In the genomic region with DNA sequence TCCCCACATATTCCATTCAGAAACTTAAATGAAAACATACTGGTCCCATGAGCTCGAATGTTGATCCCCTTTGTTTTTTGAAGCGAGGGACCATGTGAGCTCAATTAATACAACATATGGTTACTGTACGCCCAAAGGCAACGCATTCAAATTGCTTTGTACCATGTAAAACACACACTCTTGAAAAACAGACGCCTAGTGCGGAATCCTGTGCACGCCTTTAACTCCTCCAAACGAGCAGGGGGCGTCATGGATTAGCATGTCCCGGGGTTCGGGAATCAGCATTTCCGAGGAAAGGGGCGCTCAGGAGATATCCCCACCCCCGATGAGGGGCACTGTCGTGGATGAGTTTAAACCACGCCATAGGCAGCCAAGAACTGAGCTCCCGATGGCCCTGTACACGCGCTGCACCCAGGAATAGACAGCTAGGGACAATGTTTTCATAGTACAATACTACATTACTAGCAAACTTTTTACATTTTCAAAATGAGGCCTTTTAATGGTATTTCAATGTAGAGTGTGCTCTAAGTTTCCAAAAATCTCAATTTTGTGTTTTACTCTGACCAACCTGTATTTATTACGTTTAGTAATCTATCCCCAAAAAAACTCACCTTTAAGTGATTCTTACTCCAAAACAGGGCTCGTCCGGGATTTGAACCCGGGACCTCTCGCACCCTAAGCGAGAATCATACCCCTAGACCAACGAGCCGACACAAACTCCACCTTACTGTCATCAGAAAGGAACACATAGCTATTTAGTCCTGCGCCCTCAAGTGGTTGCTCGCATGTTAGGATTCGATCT, we compare ENCODE assay signal across 8 cellular contexts. TPM values are rescaled to one million over a fixed set of nuclear protein-coding genes. Genes with fewer than 3 reads are reported as not detected.
DNase-seq lines count a peak whose midpoint lies in the region; ATAC-seq and TF ChIP-seq lines count a peak whose summit lies in the region.

No MANE protein-coding gene starts in this region.

- no peaks in the 10 kb centered on the region for H3K27me3 Mint-ChIP-seq in activated CD4-positive, alpha-beta T cell treated with anti-CD3 and anti-CD28 coated beads for 36 hours

- peaks cover 8% of the 10 kb centered on the region for H3K36me3 Mint-ChIP-seq in activated CD4-positive, alpha-beta T cell treated with anti-CD3 and anti-CD28 coated beads for 36 hours (ENCODE audit: low read depth)

- peak overlapping the region; percentile 83 for H3K4me3 Mint-ChIP-seq in activated CD4-positive, alpha-beta T cell treated with anti-CD3 and anti-CD28 coated beads for 36 hours

- peak; percentile 49 for TF ChIP-seq CTCF in coronary artery (IDR thresholded peaks at IDR 0.05)

- H3K27ac Mint-ChIP-seq in activated CD4-positive, alpha-beta T cell treated with anti-CD3 and anti-CD28 coated beads for 36 hours: peak overlapping the region; percentile 91

- DNase-seq in AML-193 (lab: John Stamatoyannopoulos, UW) (peak; percentile 75 to 88), NCI-H446 treated with DMSO at 0.1 percent for 48 hours (lab: John Stamatoyannopoulos, UW) (peak; percentile 91), coronary artery (ENCODE audit: low spot score) (peak; percentile 86), left lobe of liver (ENCODE audit: low spot score) (peak; percentile 89)
- DNase-seq in activated CD4-positive, alpha-beta T cell treated with anti-CD3 and anti-CD28 coated beads for 36 hours: peak; percentile 91
- peak; percentile 77 for DNase-seq in stimulated activated CD4-positive, alpha-beta T cell treated with anti-CD3 and anti-CD28 coated beads, Interleukin-2, amount 100 ng/mL, for 4 hours (ENCODE audit: low read depth)

- H3K4me3 ChIP-seq in coronary artery: peak overlapping the region; percentile 89

- POLR2A ChIA-PET in activated CD4-positive, alpha-beta T cell treated with anti-CD3 and anti-CD28 coated beads for 36 hours (lab: Charles Lee): interaction anchor here (1.0 to 1.3 kb wide), 3 partner anchors 161 to 507 kb away, joined by 3 read pairs; a partner anchor contains a TSS

- ATAC-seq in GM19035 (IDR thresholded peaks at IDR 0.05; ENCODE audit: unreplicated experiment): peak; percentile 48
- ATAC-seq in HG03432 (IDR thresholded peaks at IDR 0.05; ENCODE audit: unreplicated experiment): peak; percentile 35
- ATAC-seq in activated CD4-positive, alpha-beta T cell treated with anti-CD3 and anti-CD28 coated beads for 36 hours: peak; percentile 50
- ATAC-seq in left lobe of liver: peak; percentile 59

- peaks cover 36% of the 10 kb centered on the region for H3K4me1 Mint-ChIP-seq in activated CD4-positive, alpha-beta T cell treated with anti-CD3 and anti-CD28 coated beads for 36 hours

- peak overlapping the region; percentile 86 to 96 for H3K27ac ChIP-seq in coronary artery

- CTCF ChIA-PET in activated CD4-positive, alpha-beta T cell treated with anti-CD3 and anti-CD28 coated beads for 36 hours (lab: Charles Lee): interaction anchor here (0.5 to 3.2 kb wide), 16 partner anchors 10 to 578 kb away, joined by 3 to 16 read pairs (median 4); a partner anchor contains a TSS

- intact Hi-C loops in activated CD4-positive, alpha-beta T cell treated with anti-CD3 and anti-CD28 coated beads for 36 hours (cut with DNase I, micrococcal nuclease): loop anchor here (1.0 to 10.0 kb wide), 12 partner anchors 85 to 876 kb away; a partner anchor contains a TSS

- no peaks in the 10 kb centered on the region for H3K9me3 Mint-ChIP-seq in activated CD4-positive, alpha-beta T cell treated with anti-CD3 and anti-CD28 coated beads for 36 hours (ENCODE audit: low read depth)

RNA-seq across cellular contexts. Expression of a gene that starts 6.7 kb away (rescaled TPM):
- total RNA-seq in activated CD4-positive, alpha-beta T cell treated with anti-CD3 and anti-CD28 coated beads for 36 hours: 10 to 100 TPM; 22.3 to 23.0 TPM
- total RNA-seq in left lobe of liver: 17.8 TPM

Comparison
In these comparisons a context has a peak if more than half of its experiments do, and no peak if none do; other contexts are left out.
1. Peak in every context shown above with its lines: DNase-seq, ATAC-seq, H3K4me3 ChIP-seq and H3K27ac ChIP-seq.